Comparison of ENCODE assay signal across 9 cellular contexts in genomic region chr9:15293727-15294405, GRCh38. TPM values are rescaled to one million over a fixed set of nuclear protein-coding genes. Genes with fewer than 3 reads are reported as not detected.
DNase-seq lines count a peak whose midpoint lies in the region; ATAC-seq and TF ChIP-seq lines count a peak whose summit lies in the region.
"Had no signal": no experiment of that assay in that cellular context is flagged by ENCODE, and none has a peak within 500 bp of the region (broad histone marks: within the 10 kb centered on the region; RNA-seq: fewer than 3 reads in every experiment).

No MANE protein-coding gene starts in this region.

- H3K9me3 ChIP-seq in KOPT-K1 (ENCODE audit: insufficient read depth, low read length, poor library complexity, severe bottlenecking) (peaks cover 20% of the 10 kb centered on the region), thyroid gland (no peaks in the 10 kb centered on the region)

- intact Hi-C loops in dendritic cell treated with granulocyte-macrophage colony-stimulating factor and Interleukin-4, amounts not matched to agents 40 ng/mL and 50 ng/mL, for 4 days (cut with micrococcal nuclease) = loop anchor here (5.0 kb wide), 1 partner anchor 128 kb away; the partner anchor contains the start of gene SNAPC3
- intact Hi-C loops in natural killer cell (cut with micrococcal nuclease) (no loop called here), lower leg skin (cut with DNase I; ENCODE audit: low total_unique reads) (no loop called here), thyroid gland (cut with DNase I) (no loop called here)

- TF ChIP-seq POLR2A in lower leg skin (IDR thresholded peaks at IDR 0.05) (no peak), thyroid gland (IDR thresholded peaks at IDR 0.05) (no peak)

- H3K4me3 Mint-ChIP-seq in dendritic cell treated with granulocyte-macrophage colony-stimulating factor and Interleukin-4, amounts not matched to agents 40 ng/mL and 50 ng/mL, for 4 days = no peak overlapping the region
- peak overlapping the region; percentile 50 for H3K4me3 Mint-ChIP-seq in natural killer cell

- H3K9me3 Mint-ChIP-seq in dendritic cell treated with granulocyte-macrophage colony-stimulating factor and Interleukin-4, amounts not matched to agents 40 ng/mL and 50 ng/mL, for 4 days = no peaks in the 10 kb centered on the region
- no peaks in the 10 kb centered on the region for H3K9me3 Mint-ChIP-seq in natural killer cell

- TF ChIP-seq CTCF in natural killer cell (IDR thresholded peaks at IDR 0.05) (no peak), lower leg skin (IDR thresholded peaks at IDR 0.05) (no peak), thyroid gland (IDR thresholded peaks at IDR 0.05) (no peak)

- H3K27ac ChIP-seq in KOPT-K1 (ENCODE audit: low read depth, low read length, poor library complexity, severe bottlenecking) = peak overlapping the region; percentile 97
- H3K27ac ChIP-seq in thyroid gland = no peak overlapping the region

- no peaks in the 10 kb centered on the region for H3K36me3 Mint-ChIP-seq in dendritic cell treated with granulocyte-macrophage colony-stimulating factor and Interleukin-4, amounts not matched to agents 40 ng/mL and 50 ng/mL, for 4 days (ENCODE audit: low read depth)
- H3K36me3 Mint-ChIP-seq in natural killer cell = no peaks in the 10 kb centered on the region

- DNase-seq in AG20443 (ENCODE audit: low spot score) (peak; percentile 34), natural killer cell (no peak), lower leg skin (ENCODE audit: low spot score in 2 of 2) (no peak), thyroid gland (no peak)
- DNase-seq in stimulated activated CD4-positive, alpha-beta T cell treated with anti-CD3 and anti-CD28 coated beads, Interleukin-4, amount 100 ng/mL, for 1 hour = no peak
- DNase-seq: OCI-M1 had no signal

- H3K36me3 ChIP-seq in KOPT-K1 (ENCODE audit: insufficient read depth, low read length) = no peaks in the 10 kb centered on the region
- H3K36me3 ChIP-seq in thyroid gland = no peaks in the 10 kb centered on the region

- H3K4me3 ChIP-seq in lower leg skin (ENCODE audit: low read depth, poor library complexity, severe bottlenecking) (no peak overlapping the region), thyroid gland (replicated peaks in 1 of 3) (no peak overlapping the region)

- H3K27me3 Mint-ChIP-seq in dendritic cell treated with granulocyte-macrophage colony-stimulating factor and Interleukin-4, amounts not matched to agents 40 ng/mL and 50 ng/mL, for 4 days = no peaks in the 10 kb centered on the region
- no peaks in the 10 kb centered on the region for H3K27me3 Mint-ChIP-seq in natural killer cell (ENCODE audit: low read depth in 2 of 2)

- 36% methylated on average over 12 of the region's 12 CpGs for WGBS in lower leg skin, 2 donors
- WGBS in thyroid gland, 2 donors = 73 to 85% methylated on average over 12 of the region's 12 CpGs

- peaks cover 23% of the 10 kb centered on the region for H3K4me1 Mint-ChIP-seq in dendritic cell treated with granulocyte-macrophage colony-stimulating factor and Interleukin-4, amounts not matched to agents 40 ng/mL and 50 ng/mL, for 4 days (ENCODE audit: low read depth)
- H3K4me1 Mint-ChIP-seq in natural killer cell = peaks cover 64 to 75% of the 10 kb centered on the region in 2 donors

- ATAC-seq in natural killer cell (peak in 1 of 3 donors; percentile 31), HG02642 (IDR thresholded peaks at IDR 0.05; ENCODE audit: poor library complexity, unreplicated experiment) (no peak)

- H3K27me3 ChIP-seq in thyroid gland = no peaks in the 10 kb centered on the region

- peaks cover 18 to 22% of the 10 kb centered on the region in 2 donors for H3K4me1 ChIP-seq in thyroid gland

- peak overlapping the region; percentile 8 for H3K27ac Mint-ChIP-seq in dendritic cell treated with granulocyte-macrophage colony-stimulating factor and Interleukin-4, amounts not matched to agents 40 ng/mL and 50 ng/mL, for 4 days
- H3K27ac Mint-ChIP-seq in natural killer cell = peak overlapping the region; percentile 98 to 100

RNA-seq across cellular contexts. Expression of gene TTC39B, which starts 13.2 kb away (rescaled TPM):
- total RNA-seq in natural killer cell (10 to 100 TPM; 51.2 to 65.1 (median 54.2) TPM), lower leg skin (10 to 100 TPM; 38.4 to 53.3 (median 42.2) TPM), thyroid gland (10 to 100 TPM; 10.3 to 18.7 (median 11.3) TPM)
